ENCODE assay signal across 27 cellular contexts in genomic region chr2:239912938-239913631, GRCh38.
A peak's percentile ranks its signal among the peaks of the same experiment; 100 is the strongest.
DNase-seq lines count a peak whose midpoint lies in the region; ATAC-seq and TF ChIP-seq lines count a peak whose summit lies in the region.
"Had no signal": no experiment of that assay in that cellular context is flagged by ENCODE, and none has a peak within 500 bp of the region (broad histone marks: within the 10 kb centered on the region; RNA-seq: fewer than 3 reads in every experiment).

No MANE protein-coding gene starts in this region.

- H3K9me3 Mint-ChIP-seq in activated naive CD8-positive, alpha-beta T cell treated with anti-CD3 and anti-CD28 coated beads, Interleukin-2, amount 50 U/mL, for 24 hours, result peaks cover 4% of the 10 kb centered on the region
- H3K9me3 Mint-ChIP-seq: central memory CD8-positive, alpha-beta T cell had no signal

- H3K36me3 ChIP-seq in osteoblast (ENCODE audit: insufficient read depth, low read length) (no peaks in the 10 kb centered on the region), aorta (ENCODE audit: control insufficient read depth in 1 of 2, insufficient read depth in 2 of 2, low read length in 1 of 2) (no peaks in the 10 kb centered on the region), esophagus squamous epithelium (no peaks in the 10 kb centered on the region)
- H3K36me3 ChIP-seq: ovary, thyroid gland had no signal

- no peak overlapping the region for H3K27ac Mint-ChIP-seq in activated naive CD8-positive, alpha-beta T cell treated with anti-CD3 and anti-CD28 coated beads, Interleukin-2, amount 50 U/mL, for 24 hours
- H3K27ac Mint-ChIP-seq: activated naive CD4-positive, alpha-beta T cell treated with anti-CD3 and anti-CD28 coated beads, Interleukin-2, amount 50 U/mL, for 72 hours; CD8-positive, alpha-beta T cell; mesothelial cell of epicardium had no signal

- no peaks in the 10 kb centered on the region for H3K36me3 Mint-ChIP-seq in activated naive CD8-positive, alpha-beta T cell treated with anti-CD3 and anti-CD28 coated beads, Interleukin-2, amount 50 U/mL, for 24 hours (ENCODE audit: low read depth)
- H3K36me3 Mint-ChIP-seq: activated naive CD4-positive, alpha-beta T cell treated with anti-CD3 and anti-CD28 coated beads, Interleukin-2, amount 50 U/mL, for 72 hours; mesothelial cell of epicardium had no signal

- TF ChIP-seq POLR2A in esophagus squamous epithelium (IDR thresholded peaks at IDR 0.05), result no peak

- H3K4me3 ChIP-seq in right cardiac atrium (ENCODE audit: low read length) (no peak overlapping the region), osteoblast (ENCODE audit: insufficient read depth, low read length) (no peak overlapping the region), aorta (ENCODE audit: low read length in 2 of 2) (no peak overlapping the region), esophagus squamous epithelium (no peak overlapping the region)
- H3K4me3 ChIP-seq: ovary, SK-N-MC, thyroid gland had no signal

- no peaks in the 10 kb centered on the region for H3K9me3 ChIP-seq in right cardiac atrium (ENCODE audit: control insufficient read depth, low read length)
- H3K9me3 ChIP-seq in osteoblast (ENCODE audit: low read depth, low read length), result peaks cover 3% of the 10 kb centered on the region
- peaks cover 4% of the 10 kb centered on the region for H3K9me3 ChIP-seq in aorta (ENCODE audit: control insufficient read depth, low read length)
- peaks cover 0 to 16% (median 13%) of the 10 kb centered on the region in 3 donors for H3K9me3 ChIP-seq in esophagus squamous epithelium
- H3K9me3 ChIP-seq: thyroid gland had no signal

- no peaks in the 10 kb centered on the region for H4K20me1 ChIP-seq in osteoblast (ENCODE audit: insufficient read depth, low read length)

- WGBS in right cardiac atrium, result 90% methylated on average over 22 of the region's 22 CpGs
- WGBS in aorta, 2 donors, result 88 to 89% methylated on average over 22 of the region's 22 CpGs
- 65 to 74% methylated on average over 7 to 9 of the region's 22 CpGs for WGBS in esophagus squamous epithelium, 2 donors

- DNase-seq in right cardiac atrium (peak in 2 of 3 donors; percentile 52 to 54), Right ventricle myocardium inferior (ENCODE audit: missing footprints) (no peak), osteoblast (ENCODE audit: insufficient read length, low spot score, missing footprints) (peak; percentile 30), aorta (peak; percentile 44 to 68), esophagus squamous epithelium (lab: John Stamatoyannopoulos, UW) (no peak), UCSD-AML1 (lab: John Stamatoyannopoulos, UW; ENCODE audit: unreplicated experiment) (no peak)
- DNase-seq in activated naive CD8-positive, alpha-beta T cell treated with anti-CD3 and anti-CD28 coated beads, Interleukin-2, amount 50 U/mL, for 24 hours, result no peak
- no peak for DNase-seq in activated CD4-positive, alpha-beta T cell treated with anti-CD3 and anti-CD28 coated beads for 1 hour
- DNase-seq: activated T-cell treated with anti-CD3 and anti-CD28 coated beads, Interleukin-2, amount 50 U/mL, for 48 hours; DMS153; effector CD4-positive, alpha-beta T cell; erythroblast; foreskin keratinocyte; NCI-H187; NCI-H226; NCI-H748 treated with DMSO at 0.1 percent for 48 hours; ovary; stimulated activated CD4-positive, alpha-beta T cell treated with anti-CD3 and anti-CD28 coated beads, Interleukin-4, amount 100 ng/mL, for 24 hours; stimulated activated naive CD4-positive, alpha-beta T cell treated with Interleukin-2 at 50 U/mL for 16 hours had no signal

- H3K4me1 ChIP-seq in right cardiac atrium (ENCODE audit: control insufficient read depth, insufficient read depth, low read length) (no peaks in the 10 kb centered on the region), osteoblast (ENCODE audit: insufficient read depth, low read length) (no peaks in the 10 kb centered on the region), aorta (ENCODE audit: control insufficient read depth in 1 of 2, insufficient read depth in 2 of 2, low read length in 2 of 2) (no peaks in the 10 kb centered on the region), esophagus squamous epithelium (peaks cover 9 to 18% (median 17%) of the 10 kb centered on the region in 3 donors)
- H3K4me1 ChIP-seq: foreskin keratinocyte, thyroid gland had no signal

- H3K4me2 ChIP-seq in osteoblast (ENCODE audit: insufficient read depth, low read length), result no peak overlapping the region

- H3K27me3 ChIP-seq in right cardiac atrium (ENCODE audit: control insufficient read depth, insufficient read depth), result no peaks in the 10 kb centered on the region
- no peaks in the 10 kb centered on the region for H3K27me3 ChIP-seq in osteoblast (ENCODE audit: insufficient read depth, low read length)
- H3K27me3 ChIP-seq in aorta (ENCODE audit: control insufficient read depth in 1 of 2, insufficient read depth in 2 of 2, low read length in 1 of 2), result no peaks in the 10 kb centered on the region
- no peaks in the 10 kb centered on the region for H3K27me3 ChIP-seq in esophagus squamous epithelium
- H3K27me3 ChIP-seq: foreskin keratinocyte, ovary, thyroid gland had no signal

- H2AFZ ChIP-seq in osteoblast (ENCODE audit: low read length), result no peak overlapping the region

- ATAC-seq in right cardiac atrium (no peak), Right ventricle myocardium inferior (no peak), aorta (ENCODE audit: low FRiP score) (no peak)
- ATAC-seq in activated naive CD8-positive, alpha-beta T cell treated with anti-CD3 and anti-CD28 coated beads, Interleukin-2, amount 50 U/mL, for 24 hours, result peak; percentile 7
- ATAC-seq: activated naive CD4-positive, alpha-beta T cell treated with anti-CD3 and anti-CD28 coated beads, Interleukin-2, amount 50 U/mL, for 72 hours; CD8-positive, alpha-beta T cell; left lobe of liver; naive thymus-derived CD8-positive, alpha-beta T cell had no signal

- H3K4me1 Mint-ChIP-seq in activated naive CD8-positive, alpha-beta T cell treated with anti-CD3 and anti-CD28 coated beads, Interleukin-2, amount 50 U/mL, for 24 hours, result peaks cover 12% of the 10 kb centered on the region
- H3K4me1 Mint-ChIP-seq: mesothelial cell of epicardium had no signal

- H3K4me3 Mint-ChIP-seq in activated naive CD8-positive, alpha-beta T cell treated with anti-CD3 and anti-CD28 coated beads, Interleukin-2, amount 50 U/mL, for 24 hours, result no peak overlapping the region
- H3K4me3 Mint-ChIP-seq: CD8-positive, alpha-beta T cell; central memory CD8-positive, alpha-beta T cell; mesothelial cell of epicardium; naive thymus-derived CD8-positive, alpha-beta T cell had no signal

- TF ChIP-seq CTCF in osteoblast (IDR thresholded peaks at IDR 0.05; ENCODE audit: extremely low read depth, low read depth, low read length) (no peak), esophagus squamous epithelium (IDR thresholded peaks at IDR 0.05) (no peak)

- H3K27ac ChIP-seq in right cardiac atrium (ENCODE audit: low read length) (no peak overlapping the region), osteoblast (ENCODE audit: low read depth, low read length) (no peak overlapping the region), aorta (ENCODE audit: low read depth in 1 of 2, low read length in 2 of 2) (no peak overlapping the region), esophagus squamous epithelium (no peak overlapping the region)
- H3K27ac ChIP-seq: foreskin keratinocyte, ovary, SK-N-MC, thyroid gland had no signal

- H3K27me3 Mint-ChIP-seq in activated naive CD8-positive, alpha-beta T cell treated with anti-CD3 and anti-CD28 coated beads, Interleukin-2, amount 50 U/mL, for 24 hours, result no peaks in the 10 kb centered on the region
- H3K27me3 Mint-ChIP-seq: central memory CD8-positive, alpha-beta T cell; naive thymus-derived CD8-positive, alpha-beta T cell had no signal

- H3K79me2 ChIP-seq in osteoblast (ENCODE audit: insufficient read depth, low read length), result no peaks in the 10 kb centered on the region

- intact Hi-C loops in right cardiac atrium (cut with DNase I) (no loop called here), Right ventricle myocardium inferior (cut with DNase I) (no loop called here), aorta (cut with DNase I) (no loop called here), esophagus squamous epithelium (cut with DNase I) (no loop called here)

Comparison
In these comparisons a context has a peak if more than half of its experiments do, and no peak if none do; other contexts are left out.
1. DNase-seq: peak in right cardiac atrium (2 of 3), osteoblast (single experiment) and aorta (2 of 2); none in Right ventricle myocardium inferior (single experiment), activated naive CD8-positive, alpha-beta T cell treated with anti-CD3 and anti-CD28 coated beads, Interleukin-2, amount 50 U/mL, for 24 hours (single experiment), esophagus squamous epithelium (single experiment), UCSD-AML1 (single experiment) and activated CD4-positive, alpha-beta T cell treated with anti-CD3 and anti-CD28 coated beads for 1 hour (single experiment).